1 cellular context compared by ENCODE assay signal in genomic region chr11:18171377-18172000, GRCh38.
TF ChIP-seq lines count a peak whose summit lies in the region.

No MANE protein-coding gene starts in this region.

TF ChIP-seq in GM12878, 131 proteins besides CTCF, POLR2A, EP300 and RAD21:
- TF ChIP-seq, protein P1, sequence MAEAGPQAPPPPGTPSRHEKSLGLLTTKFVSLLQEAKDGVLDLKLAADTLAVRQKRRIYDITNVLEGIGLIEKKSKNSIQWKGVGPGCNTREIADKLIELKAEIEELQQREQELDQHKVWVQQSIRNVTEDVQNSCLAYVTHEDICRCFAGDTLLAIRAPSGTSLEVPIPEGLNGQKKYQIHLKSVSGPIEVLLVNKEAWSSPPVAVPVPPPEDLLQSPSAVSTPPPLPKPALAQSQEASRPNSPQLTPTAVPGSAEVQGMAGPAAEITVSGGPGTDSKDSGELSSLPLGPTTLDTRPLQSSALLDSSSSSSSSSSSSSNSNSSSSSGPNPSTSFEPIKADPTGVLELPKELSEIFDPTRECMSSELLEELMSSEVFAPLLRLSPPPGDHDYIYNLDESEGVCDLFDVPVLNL (IDR thresholded peaks at IDR 0.05; ENCODE audit: low read depth, low read length) = no peak
- peak; percentile 47 for TF ChIP-seq SMC3 (IDR thresholded peaks at IDR 0.05; ENCODE audit: borderline replicate concordance, low read length)
